ENCODE assay signal across 16 cellular contexts in the genomic region with DNA sequence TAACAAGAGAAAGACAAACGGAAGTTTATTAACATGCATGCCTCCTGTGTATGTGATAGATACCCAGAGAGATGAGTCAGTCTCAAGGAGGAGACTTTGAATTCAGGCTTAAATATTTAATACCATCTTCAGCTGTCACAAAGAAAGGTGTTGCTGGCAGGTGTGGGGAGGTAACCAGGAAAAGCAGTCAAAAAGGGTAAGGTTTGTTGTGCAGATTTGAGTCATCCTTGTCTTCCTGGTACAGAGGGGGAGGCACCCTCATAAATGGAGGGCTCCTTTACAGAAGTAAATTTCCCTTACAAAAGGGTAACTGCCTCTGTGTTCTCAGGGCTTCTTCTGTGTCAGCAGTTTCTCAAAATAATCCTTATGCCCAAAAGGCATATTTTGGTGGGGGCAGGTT.
"Had no signal": no experiment of that assay in that cellular context is flagged by ENCODE, and none has a peak within 500 bp of the region (broad histone marks: within the 10 kb centered on the region; RNA-seq: fewer than 3 reads in every experiment).

No MANE protein-coding gene starts in this region.

- H3K27ac ChIP-seq: cardiac muscle cell, gastroesophageal sphincter, left ventricle myocardium inferior, ovary, thoracic aorta had no signal

- H3K4me1 Mint-ChIP-seq: activated B cell treated with CpG ODN at 0.5 μM for 24 hours; activated CD4-positive, alpha-beta T cell treated with anti-CD3 and anti-CD28 coated beads, Interleukin-2, amount 10 ng/mL, durations not matched to agents 24 days and 14 days; activated naive CD4-positive, alpha-beta T cell treated with anti-CD3 and anti-CD28 coated beads, Interleukin-2, amount 10 ng/mL, durations not matched to agents 7 days and 5 days; memory B cell; nephron; stimulated activated naive CD8-positive, alpha-beta T cell treated with anti-CD3 and anti-CD28 coated beads, Interleukin-15, amount 100 ng/mL, for 72 hours had no signal

- H3K9me3 ChIP-seq: gastroesophageal sphincter, left ventricle myocardium inferior, ovary, thoracic aorta had no signal

- H3K4me1 ChIP-seq: gastroesophageal sphincter, left ventricle myocardium inferior had no signal

- H3K4me3 Mint-ChIP-seq: activated B cell treated with CpG ODN at 0.5 μM for 24 hours; activated CD4-positive, alpha-beta T cell treated with anti-CD3 and anti-CD28 coated beads, Interleukin-2, amount 10 ng/mL, durations not matched to agents 24 days and 14 days; activated naive CD4-positive, alpha-beta T cell treated with anti-CD3 and anti-CD28 coated beads, Interleukin-2, amount 10 ng/mL, durations not matched to agents 7 days and 5 days; memory B cell; nephron; stimulated activated naive CD8-positive, alpha-beta T cell treated with anti-CD3 and anti-CD28 coated beads, Interleukin-15, amount 100 ng/mL, for 72 hours; T-helper 1 cell treated with Interleukin-12 subunit alpha and Interleukin-12 subunit beta and Interleukin-4 antibody, amounts not matched to agents 30 μg/mL and 1 μg/mL, for 36 hours had no signal

- ATAC-seq: gastroesophageal sphincter; stimulated activated naive CD8-positive, alpha-beta T cell treated with anti-CD3 and anti-CD28 coated beads, Interleukin-15, amount 100 ng/mL, for 72 hours had no signal

- H3K9me3 Mint-ChIP-seq: activated B cell treated with CpG ODN at 0.5 μM for 24 hours; activated CD4-positive, alpha-beta T cell treated with anti-CD3 and anti-CD28 coated beads, Interleukin-2, amount 10 ng/mL, durations not matched to agents 24 days and 14 days; activated T-helper 2 cell treated with anti-CD3 and anti-CD28 coated beads, Interferon-gamma antibody, Interleukin-2, Interleukin-4, amounts not matched to agents 10 μg/mL and 5 μg/mL and 100 μg/mL, durations not matched to agents 14 hours and 24 hours and 36 hours; memory B cell; stimulated activated naive CD8-positive, alpha-beta T cell treated with anti-CD3 and anti-CD28 coated beads, Interleukin-15, amount 100 ng/mL, for 72 hours; T-helper 1 cell treated with Interleukin-12 subunit alpha and Interleukin-12 subunit beta and Interleukin-4 antibody, amounts not matched to agents 30 μg/mL and 1 μg/mL, for 36 hours had no signal

- H3K4me3 ChIP-seq: cardiac muscle cell, gastroesophageal sphincter, left ventricle myocardium inferior, ovary, thoracic aorta had no signal

- H3K36me3 Mint-ChIP-seq: activated naive CD4-positive, alpha-beta T cell treated with anti-CD3 and anti-CD28 coated beads, Interleukin-2, amount 10 ng/mL, durations not matched to agents 7 days and 5 days; memory B cell had no signal

- H3K27me3 ChIP-seq: cardiac muscle cell, gastroesophageal sphincter, ovary had no signal

- H3K27ac Mint-ChIP-seq: activated B cell treated with CpG ODN at 0.5 μM for 24 hours; activated CD4-positive, alpha-beta T cell treated with anti-CD3 and anti-CD28 coated beads, Interleukin-2, amount 10 ng/mL, durations not matched to agents 24 days and 14 days; activated naive CD4-positive, alpha-beta T cell treated with anti-CD3 and anti-CD28 coated beads, Interleukin-2, amount 10 ng/mL, durations not matched to agents 7 days and 5 days; activated T-helper 2 cell treated with anti-CD3 and anti-CD28 coated beads, Interferon-gamma antibody, Interleukin-2, Interleukin-4, amounts not matched to agents 10 μg/mL and 5 μg/mL and 100 μg/mL, durations not matched to agents 14 hours and 24 hours and 36 hours; memory B cell; nephron; stimulated activated naive CD8-positive, alpha-beta T cell treated with anti-CD3 and anti-CD28 coated beads, Interleukin-15, amount 100 ng/mL, for 72 hours; T-helper 1 cell treated with Interleukin-12 subunit alpha and Interleukin-12 subunit beta and Interleukin-4 antibody, amounts not matched to agents 30 μg/mL and 1 μg/mL, for 36 hours had no signal

- H3K36me3 ChIP-seq: cardiac muscle cell, gastroesophageal sphincter, left ventricle myocardium inferior, ovary, thoracic aorta had no signal

- DNase-seq: activated B cell treated with CpG ODN at 0.5 μM for 24 hours; activated CD4-positive, alpha-beta T cell treated with anti-CD3 and anti-CD28 coated beads, Interleukin-2, amount 10 ng/mL, durations not matched to agents 24 days and 14 days; activated CD8-positive, alpha-beta memory T cell treated with anti-CD3 and anti-CD28 coated beads for 24 hours; activated naive CD4-positive, alpha-beta T cell treated with anti-CD3 and anti-CD28 coated beads, Interleukin-2, amount 10 ng/mL, durations not matched to agents 7 days and 5 days; islet precursor cell; left ventricle myocardium inferior; ovary; stimulated activated CD4-positive, alpha-beta T cell treated with anti-CD3 and anti-CD28 coated beads, Interleukin-4, amount 100 ng/mL, for 1 hour; stimulated activated naive CD8-positive, alpha-beta T cell treated with anti-CD3 and anti-CD28 coated beads, Interleukin-15, amount 100 ng/mL, for 72 hours had no signal
